Comparison of ENCODE assay signal across 11 cellular contexts in the genomic region with DNA sequence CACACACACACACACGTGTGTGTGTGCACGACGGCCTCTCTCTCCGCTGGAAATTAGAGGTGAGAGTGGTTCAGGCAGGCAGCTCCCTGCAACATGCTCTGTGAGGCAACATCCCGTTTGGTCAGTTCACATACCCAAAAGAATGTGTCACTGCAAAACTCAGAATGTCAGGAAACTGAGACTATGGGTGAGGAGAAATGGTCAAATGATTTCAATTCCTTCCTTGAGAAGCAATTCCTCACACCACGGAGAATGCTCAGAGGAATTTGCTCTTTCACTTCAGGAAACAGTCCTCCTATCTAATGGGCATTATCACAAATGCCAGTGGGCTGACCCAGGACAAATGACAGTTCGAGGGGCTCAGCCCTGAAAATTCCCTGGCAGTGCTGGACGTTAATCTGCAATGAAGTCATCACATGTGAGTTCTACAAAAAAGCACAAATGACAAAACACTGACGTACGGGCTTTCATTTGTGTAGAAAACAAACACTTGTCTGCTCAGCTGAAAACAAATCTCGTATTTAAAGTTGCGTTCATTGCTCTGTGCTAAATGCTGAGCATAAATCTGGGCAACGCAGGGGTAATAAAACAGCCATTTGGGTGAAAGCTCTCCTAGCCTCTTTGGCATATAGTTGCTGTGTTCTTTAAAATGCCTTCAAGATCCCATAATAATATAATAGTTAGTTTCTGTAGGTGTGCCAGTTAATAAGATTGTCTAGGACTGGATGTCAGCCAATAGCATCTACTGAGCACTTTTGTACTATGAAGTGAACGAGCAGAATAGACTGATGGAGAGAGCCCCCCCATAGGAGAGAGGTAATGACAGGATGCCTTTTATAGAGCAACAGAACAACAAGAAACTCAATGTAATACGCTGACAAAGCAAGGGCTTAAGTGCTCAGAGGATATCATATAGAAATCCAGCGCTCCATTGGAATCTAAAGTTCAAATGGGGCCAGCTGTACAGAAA. TPM values are rescaled to one million over a fixed set of nuclear protein-coding genes. Genes with fewer than 3 reads are reported as not detected.
DNase-seq lines count a peak whose midpoint lies in the region; ATAC-seq and TF ChIP-seq lines count a peak whose summit lies in the region.
"Had no signal": no experiment of that assay in that cellular context is flagged by ENCODE, and none has a peak within 500 bp of the region (broad histone marks: within the 10 kb centered on the region; RNA-seq: fewer than 3 reads in every experiment).

No MANE protein-coding gene starts in this region.

- peaks cover 39% of the 10 kb centered on the region for H3K4me1 Mint-ChIP-seq in osteocyte (ENCODE audit: unreplicated experiment)
- H3K4me1 Mint-ChIP-seq in effector memory CD8-positive, alpha-beta T cell (ENCODE audit: low read depth in 2 of 2), result peaks cover 4 to 5% of the 10 kb centered on the region in 2 donors

- ATAC-seq in esophagus mucosa (peak; percentile 81), GM19397 (IDR thresholded peaks at IDR 0.05; ENCODE audit: unreplicated experiment) (no peak), GM21360 (IDR thresholded peaks at IDR 0.05; ENCODE audit: unreplicated experiment) (no peak)
- no peak for ATAC-seq in effector memory CD8-positive, alpha-beta T cell (replicated peaks)

- H3K4me3 Mint-ChIP-seq in osteocyte (ENCODE audit: unreplicated experiment), result peak overlapping the region; percentile 55
- no peak overlapping the region for H3K4me3 Mint-ChIP-seq in effector memory CD8-positive, alpha-beta T cell
- H3K4me3 Mint-ChIP-seq: activated naive CD8-positive, alpha-beta T cell treated with anti-CD3 and anti-CD28 coated beads, Interleukin-2, amount 10 ng/mL, durations not matched to agents 7 days and 5 days; stimulated activated naive CD8-positive, alpha-beta T cell treated with anti-CD3 and anti-CD28 coated beads, Interleukin-15, Interleukin-2, amounts not matched to agents 100 ng/mL and 50 ng/mL, for 24 hours had no signal

- no peaks in the 10 kb centered on the region for H3K27me3 Mint-ChIP-seq in osteocyte (ENCODE audit: unreplicated experiment)
- H3K27me3 Mint-ChIP-seq in effector memory CD8-positive, alpha-beta T cell, result peaks cover 15 to 21% of the 10 kb centered on the region in 2 donors

- H3K27ac Mint-ChIP-seq in osteocyte (ENCODE audit: unreplicated experiment), result peak overlapping the region; percentile 82
- no peak overlapping the region for H3K27ac Mint-ChIP-seq in effector memory CD8-positive, alpha-beta T cell
- H3K27ac Mint-ChIP-seq: activated naive CD8-positive, alpha-beta T cell treated with anti-CD3 and anti-CD28 coated beads, Interleukin-2, amount 10 ng/mL, durations not matched to agents 7 days and 5 days; stimulated activated naive CD8-positive, alpha-beta T cell treated with anti-CD3 and anti-CD28 coated beads, Interleukin-15, Interleukin-2, amounts not matched to agents 100 ng/mL and 50 ng/mL, for 24 hours had no signal

- no peaks in the 10 kb centered on the region for H3K36me3 Mint-ChIP-seq in osteocyte (ENCODE audit: unreplicated experiment)
- no peaks in the 10 kb centered on the region for H3K36me3 Mint-ChIP-seq in effector memory CD8-positive, alpha-beta T cell (ENCODE audit: insufficient read depth)
- H3K36me3 Mint-ChIP-seq: activated naive CD8-positive, alpha-beta T cell treated with anti-CD3 and anti-CD28 coated beads, Interleukin-2, amount 10 ng/mL, durations not matched to agents 7 days and 5 days had no signal

- H3K9me3 Mint-ChIP-seq in osteocyte (ENCODE audit: unreplicated experiment), result no peaks in the 10 kb centered on the region
- H3K9me3 Mint-ChIP-seq in effector memory CD8-positive, alpha-beta T cell, result no peaks in the 10 kb centered on the region
- H3K9me3 Mint-ChIP-seq: activated naive CD8-positive, alpha-beta T cell treated with anti-CD3 and anti-CD28 coated beads, Interleukin-2, amount 10 ng/mL, durations not matched to agents 7 days and 5 days; stimulated activated naive CD8-positive, alpha-beta T cell treated with anti-CD3 and anti-CD28 coated beads, Interleukin-15, Interleukin-2, amounts not matched to agents 100 ng/mL and 50 ng/mL, for 24 hours had no signal

- TF ChIP-seq CTCF in osteocyte (IDR thresholded peaks at IDR 0.05), result no peak

- DNase-seq in Daoy (ENCODE audit: low read depth) (peak; percentile 78), NOMO-1 treated with dmso at 0.1 percent for 144 hours (lab: John Stamatoyannopoulos, UW; ENCODE audit: unreplicated experiment) (peak; percentile 42), osteocyte (ENCODE audit: extremely low spot score, unreplicated experiment) (peak; percentile 66), occipital lobe (lab: John Stamatoyannopoulos, UW) (no peak)
- no peak for DNase-seq in effector memory CD8-positive, alpha-beta T cell
- DNase-seq: activated naive CD8-positive, alpha-beta T cell treated with anti-CD3 and anti-CD28 coated beads, Interleukin-2, amount 10 ng/mL, durations not matched to agents 7 days and 5 days; NCI-H510A had no signal

RNA-seq across cellular contexts. Expression of a gene that starts 18.7 kb away (rescaled TPM):
- total RNA-seq in Daoy (2014; rRNA removed; shearing (Covaris generic)), result 4.6 and 5.4 TPM in 2 replicates
- total RNA-seq in esophagus mucosa (7.1 TPM), osteocyte (48.9 and 58.3 TPM in 2 replicates), occipital lobe (2.2 TPM)

RNA-seq across cellular contexts. Expression of a gene that starts 59.9 kb away (rescaled TPM):
- total RNA-seq in Daoy (2014; rRNA removed; shearing (Covaris generic)), result 54.7 and 64.7 TPM in 2 replicates
- 180 TPM for total RNA-seq in esophagus mucosa
- total RNA-seq in osteocyte, result 194 and 219 TPM in 2 replicates
- total RNA-seq in occipital lobe, result 45.7 TPM

Comparison
In these comparisons a context has a peak if more than half of its experiments do, and no peak if none do; other contexts are left out.
1. DNase-seq: peak in Daoy (single experiment), NOMO-1 treated with dmso at 0.1 percent for 144 hours (single experiment) and osteocyte (single experiment); none in effector memory CD8-positive, alpha-beta T cell (0 of 3) and occipital lobe (single experiment).